5 cellular contexts compared by ENCODE assay signal in genomic region chr3:196470182-196470581, GRCh38. TPM values are rescaled to one million over a fixed set of nuclear protein-coding genes. Genes with fewer than 3 reads are reported as not detected.
"Had no signal": no experiment of that assay in that cellular context is flagged by ENCODE, and none has a peak within 500 bp of the region (broad histone marks: within the 10 kb centered on the region; RNA-seq: fewer than 3 reads in every experiment).

No MANE protein-coding gene starts in this region.

RNA-seq across cellular contexts. Expression of gene SMCO1, which starts 45.0 kb away (rescaled TPM):
- total RNA-seq: GM23338, H1, H7, HFFc6, IMR-90 had no signal
- polyA plus RNA-seq: GM23338, IMR-90 had no signal
